9 cellular contexts compared by ENCODE assay signal in the genomic region with DNA sequence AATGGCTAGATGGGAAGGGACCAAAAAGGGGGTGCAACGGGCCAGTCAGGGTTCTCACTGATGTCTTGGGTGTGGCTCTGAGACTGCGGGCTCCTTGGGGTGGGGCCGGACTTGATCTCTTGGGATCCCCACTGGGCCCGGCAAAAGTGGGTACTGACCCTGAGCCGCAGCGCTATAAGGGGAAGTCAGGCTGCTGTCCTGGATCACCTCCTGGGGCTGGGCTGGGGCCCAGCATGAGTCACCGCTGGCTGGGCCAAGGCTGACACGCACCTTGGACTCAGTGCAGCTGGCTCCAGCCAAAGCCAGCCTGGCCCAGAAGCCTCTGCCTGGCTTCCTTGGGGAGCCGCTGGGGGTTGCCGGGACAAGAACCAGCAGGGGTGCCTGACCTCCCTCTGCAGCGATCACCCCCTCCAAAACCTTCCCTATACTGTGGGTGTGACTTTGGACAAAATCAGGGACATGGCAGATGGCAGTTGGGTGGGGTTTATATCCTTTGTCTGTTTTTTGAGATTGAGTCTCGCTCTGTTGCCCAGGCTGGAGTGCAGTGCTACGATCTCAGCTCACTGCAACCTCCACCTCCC. TPM values are rescaled to one million over a fixed set of nuclear protein-coding genes. Genes with fewer than 3 reads are reported as not detected.
A peak's percentile ranks its signal among the peaks of the same experiment; 100 is the strongest.
DNase-seq lines count a peak whose midpoint lies in the region; ATAC-seq and TF ChIP-seq lines count a peak whose summit lies in the region.
"Had no signal": no experiment of that assay in that cellular context is flagged by ENCODE, and none has a peak within 500 bp of the region (broad histone marks: within the 10 kb centered on the region; RNA-seq: fewer than 3 reads in every experiment).

No MANE protein-coding gene starts in this region.

- intact Hi-C loops in activated CD4-positive, alpha-beta T cell treated with anti-CD3 and anti-CD28 coated beads, Interleukin-2, amount 10 ng/mL, durations not matched to agents 24 days and 14 days (cut with micrococcal nuclease): no loop called here
- intact Hi-C loops in esophagus muscularis mucosa (cut with DNase I): loop anchor here (5.0 kb wide), 2 partner anchors 67 to 137 kb away; a partner anchor contains a TSS

- H3K9me3 ChIP-seq in esophagus muscularis mucosa: no peaks in the 10 kb centered on the region

- peaks cover 45 to 75% (median 70%) of the 10 kb centered on the region in 4 donors for H3K4me1 ChIP-seq in esophagus muscularis mucosa

- peak overlapping the region; percentile 10 for H3K4me3 Mint-ChIP-seq in activated CD4-positive, alpha-beta T cell treated with anti-CD3 and anti-CD28 coated beads, Interleukin-2, amount 10 ng/mL, durations not matched to agents 24 days and 14 days
- peak overlapping the region in 6 of 8 donors; percentile 15 to 99 (median 48) for H3K4me3 Mint-ChIP-seq in naive B cell

- peak; percentile 77 for DNase-seq in activated CD4-positive, alpha-beta T cell treated with anti-CD3 and anti-CD28 coated beads, Interleukin-2, amount 10 ng/mL, durations not matched to agents 24 days and 14 days
- no peak for DNase-seq in activated CD4-positive, alpha-beta T cell treated with anti-CD3 and anti-CD28 coated beads for 1 hour
- peak; percentile 72 to 78 for DNase-seq in SW 1271 (lab: John Stamatoyannopoulos, UW)
- DNase-seq in esophagus muscularis mucosa (ENCODE audit: extremely low spot score): peak; percentile 95
- peak; percentile 62 for DNase-seq in naive B cell
- DNase-seq in D341Med (ENCODE audit: low spot score): no peak
- no peak for DNase-seq in activated CD4-positive, alpha-beta T cell treated with anti-CD3 and anti-CD28 coated beads, Interleukin-2, amount 50 U/mL, for 1 hour

- no peak overlapping the region for H3K27ac Mint-ChIP-seq in activated CD4-positive, alpha-beta T cell treated with anti-CD3 and anti-CD28 coated beads, Interleukin-2, amount 10 ng/mL, durations not matched to agents 24 days and 14 days
- H3K27ac Mint-ChIP-seq in naive B cell: peak overlapping the region; percentile 38 to 100 (median 96)

- no peaks in the 10 kb centered on the region for H3K27me3 ChIP-seq in esophagus muscularis mucosa

- peak overlapping the region; percentile 5 to 24 (median 16) for H3K4me3 ChIP-seq in esophagus muscularis mucosa

- TF ChIP-seq POLR2A in esophagus muscularis mucosa (IDR thresholded peaks at IDR 0.05; ENCODE audit: low read depth): no peak

- no peaks in the 10 kb centered on the region for H3K9me3 Mint-ChIP-seq in activated CD4-positive, alpha-beta T cell treated with anti-CD3 and anti-CD28 coated beads, Interleukin-2, amount 10 ng/mL, durations not matched to agents 24 days and 14 days
- peaks cover 0 to 2% (median 0%) of the 10 kb centered on the region in 7 donors for H3K9me3 Mint-ChIP-seq in naive B cell

- no peak for TF ChIP-seq EP300 in esophagus muscularis mucosa (IDR thresholded peaks at IDR 0.05)

- H3K36me3 ChIP-seq in esophagus muscularis mucosa: peaks cover 4 to 22% (median 12%) of the 10 kb centered on the region in 4 donors

- WGBS in esophagus muscularis mucosa: 26% methylated on average over 6 of the region's 13 CpGs

- H3K36me3 Mint-ChIP-seq in activated CD4-positive, alpha-beta T cell treated with anti-CD3 and anti-CD28 coated beads, Interleukin-2, amount 10 ng/mL, durations not matched to agents 24 days and 14 days (ENCODE audit: low read depth): peaks cover 43% of the 10 kb centered on the region
- peaks cover 8 to 14% of the 10 kb centered on the region in 2 donors for H3K36me3 Mint-ChIP-seq in naive B cell

- peak overlapping the region; percentile 78 to 100 (median 100) for H3K27ac ChIP-seq in esophagus muscularis mucosa (replicated peaks in 1 of 4)

- H3K4me1 Mint-ChIP-seq in activated CD4-positive, alpha-beta T cell treated with anti-CD3 and anti-CD28 coated beads, Interleukin-2, amount 10 ng/mL, durations not matched to agents 24 days and 14 days: peaks cover 31% of the 10 kb centered on the region
- peaks cover 40 to 67% (median 64%) of the 10 kb centered on the region in 3 donors for H3K4me1 Mint-ChIP-seq in naive B cell

- ATAC-seq in naive B cell (ENCODE audit: low read depth in 2 of 2) (peak; percentile 2), HG02763 (IDR thresholded peaks at IDR 0.05; ENCODE audit: unreplicated experiment) (no peak)

- peak in 1 of 3 experiments; percentile 10 for TF ChIP-seq CTCF in esophagus muscularis mucosa (IDR thresholded peaks at IDR 0.05)

- H3K27me3 Mint-ChIP-seq in activated CD4-positive, alpha-beta T cell treated with anti-CD3 and anti-CD28 coated beads, Interleukin-2, amount 10 ng/mL, durations not matched to agents 24 days and 14 days: peaks cover 1% of the 10 kb centered on the region
- H3K27me3 Mint-ChIP-seq in naive B cell: peaks cover 0 to 12% (median 7%) of the 10 kb centered on the region in 3 donors

RNA-seq across cellular contexts. Expression of a gene that starts 0.6 kb away (rescaled TPM):
- total RNA-seq in activated CD4-positive, alpha-beta T cell treated with anti-CD3 and anti-CD28 coated beads, Interleukin-2, amount 10 ng/mL, durations not matched to agents 24 days and 14 days: 2.3 and 3.0 TPM in 2 replicates
- 1 to 10 TPM in 3 of 4 donors, under 1 TPM in 1; 0.52 to 2.5 (median 1.3) TPM for total RNA-seq in esophagus muscularis mucosa
- polyA plus RNA-seq in naive B cell (ENCODE audit: low read depth in 6 of 6): 1 to 10 TPM in 3 of 6 donors, under 1 TPM in 2, not detected in 1; 0.69 to 1.9 (median 1.1) TPM

RNA-seq across cellular contexts. Expression of a gene that starts 6.6 kb away (rescaled TPM):
- 382 and 413 TPM in 2 replicates for total RNA-seq in activated CD4-positive, alpha-beta T cell treated with anti-CD3 and anti-CD28 coated beads, Interleukin-2, amount 10 ng/mL, durations not matched to agents 24 days and 14 days
- 100 to 1,000 TPM; 325 to 457 (median 403) TPM for total RNA-seq in esophagus muscularis mucosa
- polyA plus RNA-seq in naive B cell (ENCODE audit: low read depth in 6 of 6): 100 to 1,000 TPM in 4 of 6 donors, 10 to 100 TPM in 2; 46.5 to 325 (median 154) TPM

RNA-seq across cellular contexts. Expression of a gene that starts 48.0 kb away (rescaled TPM):
- total RNA-seq in activated CD4-positive, alpha-beta T cell treated with anti-CD3 and anti-CD28 coated beads, Interleukin-2, amount 10 ng/mL, durations not matched to agents 24 days and 14 days: 217 and 225 TPM in 2 replicates
- total RNA-seq in esophagus muscularis mucosa: 100 to 1,000 TPM in 1 of 4 donors, 10 to 100 TPM in 3; 86.8 to 116 (median 93.9) TPM
- polyA plus RNA-seq in naive B cell (ENCODE audit: low read depth in 6 of 6): 100 to 1,000 TPM; 111 to 157 (median 123) TPM

RNA-seq across cellular contexts. Expression of a gene that starts 48.6 kb away (rescaled TPM):
- total RNA-seq in activated CD4-positive, alpha-beta T cell treated with anti-CD3 and anti-CD28 coated beads, Interleukin-2, amount 10 ng/mL, durations not matched to agents 24 days and 14 days: 0.14 and 0.37 TPM in 2 replicates
- total RNA-seq in esophagus muscularis mucosa: 1 to 10 TPM in 1 of 4 donors, under 1 TPM in 3; 0.17 to 1.2 (median 0.54) TPM
- polyA plus RNA-seq in naive B cell (ENCODE audit: low read depth in 6 of 6): not detected
- total RNA-seq: activated CD8-positive, alpha-beta memory T cell treated with anti-CD3 and anti-CD28 coated beads for 36 hours had no signal

Comparison
In these comparisons a context has a peak if more than half of its experiments do, and no peak if none do; other contexts are left out.
1. DNase-seq: peak in activated CD4-positive, alpha-beta T cell treated with anti-CD3 and anti-CD28 coated beads, Interleukin-2, amount 10 ng/mL, durations not matched to agents 24 days and 14 days (single experiment), SW 1271 (2 of 2), esophagus muscularis mucosa (single experiment) and naive B cell (single experiment); none in activated CD4-positive, alpha-beta T cell treated with anti-CD3 and anti-CD28 coated beads for 1 hour (single experiment), D341Med (single experiment) and activated CD4-positive, alpha-beta T cell treated with anti-CD3 and anti-CD28 coated beads, Interleukin-2, amount 50 U/mL, for 1 hour (single experiment).